In the genomic region with DNA sequence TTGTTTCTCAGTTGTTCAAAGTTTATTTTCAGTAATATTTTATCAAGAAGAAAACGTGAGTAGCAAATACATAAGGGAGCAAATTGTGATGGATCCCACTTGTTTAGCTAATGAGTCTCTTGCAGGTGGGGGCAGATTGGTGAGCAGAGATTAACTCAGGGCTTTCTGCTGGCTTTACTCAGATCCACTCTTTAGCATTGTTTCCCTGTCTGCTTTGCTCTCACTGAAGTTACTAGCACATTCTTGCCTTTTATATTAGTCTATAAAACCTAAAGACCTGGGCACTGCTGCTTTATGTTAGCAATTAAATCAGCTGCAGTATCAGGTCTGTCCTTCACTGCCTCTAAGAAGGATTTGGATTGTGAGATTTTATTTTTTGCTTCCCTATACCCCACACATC, we compare ENCODE assay signal across 28 cellular contexts.
"Had no signal": no experiment of that assay in that cellular context is flagged by ENCODE, and none has a peak within 500 bp of the region (broad histone marks: within the 10 kb centered on the region; RNA-seq: fewer than 3 reads in every experiment).

No MANE protein-coding gene starts in this region.

- H3K36me3 ChIP-seq: left ventricle myocardium inferior, neutrophil, ovary, stomach, thyroid gland, transverse colon, upper lobe of left lung, vagina had no signal

- H3K27me3 ChIP-seq: neutrophil, ovary, stomach, testis, thyroid gland, transverse colon, upper lobe of left lung, vagina had no signal

- H3K4me1 ChIP-seq: stomach, testis, thyroid gland, transverse colon, vagina had no signal

- H3K9me3 ChIP-seq: left ventricle myocardium inferior, mucosa of descending colon, neutrophil, ovary, stomach, testis, thyroid gland, transverse colon, upper lobe of left lung, vagina had no signal

- H3K27ac ChIP-seq: left ventricle myocardium inferior, neutrophil, ovary, skin epidermis, stomach, testis, thyroid gland, transverse colon, upper lobe of left lung, vagina had no signal

- ATAC-seq: mucosa of descending colon; naive thymus-derived CD4-positive, alpha-beta T cell; natural killer cell treated with Interleukin-12 subunit alpha and Interleukin-12 subunit beta and Interleukin-15 and Interleukin-18, amount 100 ng/mL, for 72 hours; right cardiac atrium; sciatic nerve; stimulated activated naive B cell treated with anti-CD40 and anti-IgM and Interleukin-4, amounts not matched to agents 10 μg/mL and 1 μg/mL and 100 μg/mL, for 72 hours; stimulated activated naive CD8-positive, alpha-beta T cell treated with anti-CD3 and anti-CD28 coated beads, Interleukin-15, Interleukin-2, amounts not matched to agents 100 U/mL and 50 U/mL, for 24 hours had no signal

- H3K4me3 ChIP-seq: left ventricle myocardium inferior, lung, mucosa of descending colon, ovary, skin epidermis, stomach, testis, thyroid gland, transverse colon, upper lobe of left lung, vagina had no signal

- DNase-seq: hypothalamus; immature natural killer cell; kidney; left ventricle myocardium inferior; midbrain; mucosa of descending colon; naive thymus-derived CD4-positive, alpha-beta T cell; occipital lobe; ovary; retina; right cardiac atrium; stimulated activated CD4-positive, alpha-beta T cell treated with anti-CD3 and anti-CD28 coated beads, Interleukin-12 subunit alpha, Interleukin-12 subunit beta, amount 100 ng/mL, for 4 hours; stimulated activated CD4-positive, alpha-beta T cell treated with anti-CD3 and anti-CD28 coated beads, Interleukin-15, amount 100 ng/mL, for 24 hours; stimulated activated CD4-positive, alpha-beta T cell treated with anti-CD3 and anti-CD28 coated beads, Interleukin-2, amount 100 ng/mL, for 24 hours; stimulated activated CD4-positive, alpha-beta T cell treated with anti-CD3 and anti-CD28 coated beads, Interleukin-4, amount 100 ng/mL, for 1 hour; stimulated activated naive B cell treated with anti-CD40 and anti-IgM and Interleukin-4, amounts not matched to agents 10 μg/mL and 1 μg/mL and 100 μg/mL, for 72 hours; stimulated activated naive CD8-positive, alpha-beta T cell treated with anti-CD3 and anti-CD28 coated beads, Interleukin-15, Interleukin-2, amounts not matched to agents 100 U/mL and 50 U/mL, for 24 hours; stomach; testis; thyroid gland; transverse colon; upper lobe of left lung had no signal
